8 cellular contexts compared by ENCODE assay signal in genomic region chr19:40090256-40091204, GRCh38. TPM values are rescaled to one million over a fixed set of nuclear protein-coding genes. Genes with fewer than 3 reads are reported as not detected.
DNase-seq lines count a peak whose midpoint lies in the region; ATAC-seq, FAIRE-seq and TF ChIP-seq lines count a peak whose summit lies in the region.

Gene ZNF780A (minus strand): TSS chr19:40090943. CDS start chr19:40084753, 6,190 bp downstream.

- H3K4me3 ChIP-seq in LNCaP clone FGC (ENCODE audit: low read depth, low read length) = peak within 1 kb of the TSS; percentile 93
- H3K4me3 ChIP-seq in fibroblast of the aortic adventitia (ENCODE audit: low read depth, low read length) = peak within 1 kb of the TSS; percentile 93

- H3K4me3 Mint-ChIP-seq in natural killer cell = peak within 1 kb of the TSS; percentile 100

- H3K36me3 Mint-ChIP-seq in natural killer cell = no peaks in the 10 kb centered on the region

- intact Hi-C loops in natural killer cell (cut with micrococcal nuclease) = loop anchor here (1.0 kb wide), 1 partner anchor 94 kb away; no protein-coding TSS in a partner anchor

- peaks cover 43 to 49% of the 10 kb centered on the region in 2 donors for H3K4me1 Mint-ChIP-seq in natural killer cell

- no peak for FAIRE-seq in D721Med (lab: Jason Lieb, UNC)

- peak; percentile 57 for DNase-seq in D721Med (ENCODE audit: insufficient read length, low spot score)
- DNase-seq in LNCaP clone FGC (ENCODE audit: low read depth) = peak; percentile 23
- peak; percentile 89 to 94 for DNase-seq in SHP77 (lab: John Stamatoyannopoulos, UW)
- DNase-seq in activated effector memory CD4-positive, alpha-beta T cell treated with anti-CD3 and anti-CD28 coated beads, Interleukin-2, amount 50 U/mL, for 16 hours = peak; percentile 92
- peak; percentile 65 for DNase-seq in fibroblast of the aortic adventitia (ENCODE audit: low read depth)
- peak; percentile 71 for DNase-seq in natural killer cell
- peak; percentile 68 to 91 (median 78) for DNase-seq in stimulated activated naive CD4-positive, alpha-beta T cell (lab: John Stamatoyannopoulos, UW)

- H3K27ac Mint-ChIP-seq in natural killer cell = peak within 1 kb of the TSS; percentile 99 to 100

- peak; percentile 56 for ATAC-seq in GM21717 (IDR thresholded peaks at IDR 0.05; ENCODE audit: unreplicated experiment)
- ATAC-seq in natural killer cell = peak; percentile 88 to 95 (median 88)

- peaks cover 5 to 8% of the 10 kb centered on the region in 2 donors for H3K27me3 Mint-ChIP-seq in natural killer cell (ENCODE audit: low read depth in 2 of 2)

- H3K9me3 Mint-ChIP-seq in natural killer cell = no peaks in the 10 kb centered on the region

- TF ChIP-seq CTCF in D721Med (IDR thresholded peaks at IDR 0.05; ENCODE audit: insufficient read depth, missing control alignments) = no peak
- no peak for TF ChIP-seq CTCF in LNCaP clone FGC (IDR thresholded peaks at IDR 0.05; ENCODE audit: control insufficient read depth, extremely low read depth, insufficient read depth)
- no peak for TF ChIP-seq CTCF in fibroblast of the aortic adventitia (IDR thresholded peaks at IDR 0.05; ENCODE audit: insufficient read depth, low read length)
- no peak for TF ChIP-seq CTCF in natural killer cell (IDR thresholded peaks at IDR 0.05)

RNA-seq across cellular contexts. Expression of gene ZNF780A, which starts in this region (rescaled TPM):
- total RNA-seq in fibroblast of the aortic adventitia (ENCODE audit: low replicate concordance) = 10.1 and 15.9 TPM in 2 replicates
- 10 to 100 TPM; 15.1 to 17.0 (median 16.0) TPM for total RNA-seq in natural killer cell

Comparison
In these comparisons a context has a peak if more than half of its experiments do, and no peak if none do; other contexts are left out.
1. Peak in every context shown above with its lines: DNase-seq, ATAC-seq and H3K4me3 ChIP-seq.
2. DNase-seq: peak in every context shown above with its lines; median percentile 92 in activated effector memory CD4-positive, alpha-beta T cell treated with anti-CD3 and anti-CD28 coated beads, Interleukin-2, amount 50 U/mL, for 16 hours; 92 in SHP77; 78 in stimulated activated naive CD4-positive, alpha-beta T cell; 71 in natural killer cell; 65 in fibroblast of the aortic adventitia; 57 in D721Med; 23 in LNCaP clone FGC.